18 cellular contexts compared by ENCODE assay signal in the genomic region with DNA sequence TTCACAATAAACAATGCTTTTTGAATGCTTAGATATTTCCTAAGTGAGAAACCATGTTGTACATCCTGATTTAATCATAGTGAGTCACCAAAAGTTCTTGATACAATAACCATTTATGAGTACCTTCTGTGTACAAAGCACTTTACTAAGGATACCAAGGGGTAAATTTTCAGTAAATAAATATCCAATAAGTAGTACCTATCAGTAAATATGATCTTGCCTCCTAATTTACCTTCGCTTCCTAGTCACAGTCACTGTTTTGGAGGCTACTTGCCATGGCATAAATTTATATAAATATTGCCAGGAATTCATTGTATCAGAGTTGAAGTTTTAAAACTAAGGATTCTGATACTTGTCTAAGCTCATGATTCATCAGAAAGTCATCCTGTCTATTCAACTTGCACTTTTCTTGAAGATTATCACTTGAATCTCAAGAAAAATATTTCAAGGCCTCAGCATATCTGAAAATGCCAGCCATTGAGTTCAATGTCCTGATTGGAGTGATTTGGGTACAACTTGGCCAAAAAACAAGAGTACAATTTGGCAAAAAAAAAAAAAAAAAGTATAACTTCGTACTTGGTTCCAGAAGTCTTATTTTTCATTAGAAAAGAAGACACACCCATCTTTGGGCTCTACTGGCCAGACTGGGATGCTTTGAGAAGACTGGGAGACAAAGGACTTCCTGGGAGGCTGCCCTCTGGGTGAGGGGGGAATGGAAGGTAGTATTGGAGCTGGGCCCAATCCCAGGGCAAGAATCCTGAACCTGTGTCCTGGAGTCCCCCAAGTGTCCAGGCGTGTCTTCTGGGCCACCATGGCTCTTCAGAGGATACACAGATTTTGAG. TPM values are rescaled to one million over a fixed set of nuclear protein-coding genes. Genes with fewer than 3 reads are reported as not detected.
DNase-seq lines count a peak whose midpoint lies in the region; ATAC-seq, FAIRE-seq and TF ChIP-seq lines count a peak whose summit lies in the region.
"Had no signal": no experiment of that assay in that cellular context is flagged by ENCODE, and none has a peak within 500 bp of the region (broad histone marks: within the 10 kb centered on the region; RNA-seq: fewer than 3 reads in every experiment).

No MANE protein-coding gene starts in this region.

- H3K79me2 ChIP-seq in HCT116 (ENCODE audit: insufficient read depth, low read length), result peaks cover 13% of the 10 kb centered on the region; the same call in 1 of the 2 replicates

- CTCF ChIA-PET in HCT116 (lab: Charles Lee), result no interaction called here

- peak overlapping the region; percentile 15 for H3K4me2 ChIP-seq in HCT116 (ENCODE audit: low read length)

- H3K9ac ChIP-seq in HCT116 (ENCODE audit: low read length), result no peak overlapping the region

- H3K9me3 Mint-ChIP-seq in activated T-helper 17 cell treated with anti-CD3 and anti-CD28 coated beads, Interleukin-2, amount 50 U/mL, for 72 hours, result peaks cover 8% of the 10 kb centered on the region

- TF ChIP-seq CTCF in HCT116 (IDR thresholded peaks at IDR 0.05 in 2 of 3, conservative IDR thresholded peaks at IDR 0.05 in 1 of 3; ENCODE audit: borderline replicate concordance in 1 of 3, insufficient read depth in 1 of 3, low read depth in 2 of 3, low read length in 2 of 3) (no peak), fibroblast of pulmonary artery (IDR thresholded peaks at IDR 0.05; ENCODE audit: low read length, missing control alignments) (no peak)

- no peak; the same call in 1 of the 2 replicates for ATAC-seq in HCT116
- ATAC-seq in activated T-helper 17 cell treated with anti-CD3 and anti-CD28 coated beads, Interleukin-2, amount 50 U/mL, for 72 hours (replicated peaks), result peak; percentile 70
- ATAC-seq in GM19463 (IDR thresholded peaks at IDR 0.05; ENCODE audit: unreplicated experiment), result no peak
- ATAC-seq: activated CD4-positive, CD25-positive, alpha-beta regulatory T cell treated with anti-CD3 and anti-CD28 coated beads, Interleukin-2, amount 50 U/mL, for 24 hours; gastroesophageal sphincter; left colon; upper lobe of right lung had no signal

- DNase-seq in 8988T, result peak; percentile 40
- DNase-seq in HCT116 (ENCODE audit: low read depth, low spot score), result no peak
- peak; percentile 58 for DNase-seq in fibroblast of pulmonary artery (ENCODE audit: low read depth)
- no peak for DNase-seq in DMS 273 (lab: John Stamatoyannopoulos, UW; ENCODE audit: unreplicated experiment)
- DNase-seq in H4 (ENCODE audit: low spot score), result no peak
- DNase-seq in GM12892 (ENCODE audit: insufficient read length), result no peak
- DNase-seq: caudate nucleus, left colon, NCI-H526, upper lobe of right lung had no signal

- H3K27ac Mint-ChIP-seq in activated T-helper 17 cell treated with anti-CD3 and anti-CD28 coated beads, Interleukin-2, amount 50 U/mL, for 72 hours, result peak overlapping the region; percentile 35
- H3K27ac Mint-ChIP-seq: B cell had no signal

- intact Hi-C loops in HCT116 (cut with micrococcal nuclease), result no loop called here

- H3K36me3 ChIP-seq in HCT116 (ENCODE audit: control insufficient read depth in 1 of 2, insufficient read depth in 2 of 2, low read length in 2 of 2), result peaks cover 0 to 18% of the 10 kb centered on the region in 2 experiments; a peak in 1 of 4 replicates

- no peak overlapping the region for H2AFZ ChIP-seq in HCT116 (ENCODE audit: low read depth, low read length, poor library complexity, severe bottlenecking)

- H3K4me3 ChIP-seq in HCT116 (replicated peaks in 1 of 2; ENCODE audit: low read depth in 1 of 2, low read length in 2 of 2) (no peak overlapping the region; a peak in 1 of 4 replicates), fibroblast of pulmonary artery (replicated peaks; ENCODE audit: low read depth, low read length) (no peak overlapping the region)
- H3K4me3 ChIP-seq: gastroesophageal sphincter, SK-N-MC, upper lobe of right lung had no signal

- no peak for FAIRE-seq in GM12892 (lab: Jason Lieb, UNC)
- FAIRE-seq: GM18507 had no signal

- H3K4me1 Mint-ChIP-seq in activated T-helper 17 cell treated with anti-CD3 and anti-CD28 coated beads, Interleukin-2, amount 50 U/mL, for 72 hours, result peaks cover 40% of the 10 kb centered on the region

- no peaks in the 10 kb centered on the region for H3K27me3 Mint-ChIP-seq in activated T-helper 17 cell treated with anti-CD3 and anti-CD28 coated beads, Interleukin-2, amount 50 U/mL, for 72 hours
- H3K27me3 Mint-ChIP-seq: B cell had no signal

- no peak overlapping the region for H3K4me3 Mint-ChIP-seq in activated T-helper 17 cell treated with anti-CD3 and anti-CD28 coated beads, Interleukin-2, amount 50 U/mL, for 72 hours
- H3K4me3 Mint-ChIP-seq: B cell, neural crest cell had no signal

- no TSS peak for BruUV-seq in HCT116 (replicated peaks; lab: Mats Ljungman, UMichigan)

- H3K4me1 ChIP-seq in HCT116 (ENCODE audit: control insufficient read depth in 1 of 2, insufficient read depth in 2 of 2, low read length in 2 of 2), result peaks cover 0 to 28% of the 10 kb centered on the region in 2 experiments; a peak in 2 of 4 replicates
- H3K4me1 ChIP-seq: upper lobe of right lung had no signal

- no peak for TF ChIP-seq POLR2A in HCT116 (IDR thresholded peaks at IDR 0.05; ENCODE audit: borderline replicate concordance, extremely low read depth, insufficient read depth, insufficient read length)
- no peak for TF ChIP-seq POLR2A in GM12892 (IDR thresholded peaks at IDR 0.05; ENCODE audit: low read depth, low read length)

- no peak for TF ChIP-seq RAD21 in HCT116 (IDR thresholded peaks at IDR 0.05; ENCODE audit: low read depth)

- no peaks in the 10 kb centered on the region for H3K9me3 ChIP-seq in HCT116 (ENCODE audit: control insufficient read depth in 1 of 2, insufficient read depth in 1 of 2, low read depth in 1 of 2, low read length in 2 of 2)
- H3K9me3 ChIP-seq: gastroesophageal sphincter, upper lobe of right lung had no signal

- RAD21 ChIA-PET in HCT116 (lab: Charles Lee; ENCODE audit: low non-redundant PET in 1 of 2, low total read pairs in 2 of 2, uncharacterized antibody in 2 of 2, unreplicated experiment in 2 of 2), result no interaction called here

- no peaks in the 10 kb centered on the region for H3K9me2 ChIP-seq in HCT116 (ENCODE audit: insufficient read depth)

- peaks cover 56% of the 10 kb centered on the region for H3K36me3 Mint-ChIP-seq in activated T-helper 17 cell treated with anti-CD3 and anti-CD28 coated beads, Interleukin-2, amount 50 U/mL, for 72 hours (ENCODE audit: low read depth)

- no peaks in the 10 kb centered on the region for H3K27me3 ChIP-seq in HCT116 (ENCODE audit: insufficient read depth, low read length)
- H3K27me3 ChIP-seq: gastroesophageal sphincter, upper lobe of right lung had no signal

- H3K27ac ChIP-seq in HCT116 (ENCODE audit: low read depth, low read length), result no peak overlapping the region
- H3K27ac ChIP-seq: gastroesophageal sphincter, SK-N-MC, upper lobe of right lung had no signal

- POLR2A ChIA-PET in HCT116 (lab: Charles Lee), result no interaction called here

- H4K20me1 ChIP-seq in HCT116 (ENCODE audit: insufficient read depth), result no peaks in the 10 kb centered on the region

TF ChIP-seq in HCT116, 20 proteins besides CTCF, POLR2A, EP300 and RAD21:
- TF ChIP-seq FOSL1 (IDR thresholded peaks at IDR 0.05; ENCODE audit: low read depth) (peak; percentile 8; the same call in 1 of the 2 replicates), CEBPB (IDR thresholded peaks at IDR 0.05; ENCODE audit: low read depth) (no peak)

RNA-seq across cellular contexts. Expression of a gene that starts 32.8 kb away (rescaled TPM):
- 9.9 TPM for total RNA-seq in HCT116 (2021; ENCODE audit: unreplicated experiment)
- polyA plus RNA-seq in HCT116 (2012), result 3.3 TPM in 2 replicates
- total RNA-seq in activated T-helper 17 cell treated with anti-CD3 and anti-CD28 coated beads, Interleukin-2, amount 50 U/mL, for 72 hours, result 10 to 100 TPM; 11.6 to 12.8 TPM
- 7.3 and 11.5 TPM in 2 replicates for total RNA-seq in H4 (2014; rRNA removed; shearing (Covaris generic))
- 7.3 TPM for polyA plus RNA-seq in GM12892 (2012; ENCODE audit: missing spikeins)

RNA-seq across cellular contexts. Expression of a gene that starts 46.7 kb away (rescaled TPM):
- total RNA-seq in HCT116 (2021; ENCODE audit: unreplicated experiment), result 51.1 TPM
- polyA plus RNA-seq in HCT116 (2012), result 38.7 and 40.5 TPM in 2 replicates
- 10 to 100 TPM; 43.2 to 48.2 TPM for total RNA-seq in activated T-helper 17 cell treated with anti-CD3 and anti-CD28 coated beads, Interleukin-2, amount 50 U/mL, for 72 hours
- 9.1 and 12.3 TPM in 2 replicates for total RNA-seq in H4 (2014; rRNA removed; shearing (Covaris generic))
- 23.1 TPM for polyA plus RNA-seq in GM12892 (2012; ENCODE audit: missing spikeins)

Comparison
In these comparisons a context has a peak if more than half of its experiments do, and no peak if none do; other contexts are left out.
1. DNase-seq: peak in 8988T (single experiment) and fibroblast of pulmonary artery (single experiment); none in HCT116 (single experiment), DMS 273 (single experiment), H4 (single experiment) and GM12892 (single experiment).